In the genomic region with DNA sequence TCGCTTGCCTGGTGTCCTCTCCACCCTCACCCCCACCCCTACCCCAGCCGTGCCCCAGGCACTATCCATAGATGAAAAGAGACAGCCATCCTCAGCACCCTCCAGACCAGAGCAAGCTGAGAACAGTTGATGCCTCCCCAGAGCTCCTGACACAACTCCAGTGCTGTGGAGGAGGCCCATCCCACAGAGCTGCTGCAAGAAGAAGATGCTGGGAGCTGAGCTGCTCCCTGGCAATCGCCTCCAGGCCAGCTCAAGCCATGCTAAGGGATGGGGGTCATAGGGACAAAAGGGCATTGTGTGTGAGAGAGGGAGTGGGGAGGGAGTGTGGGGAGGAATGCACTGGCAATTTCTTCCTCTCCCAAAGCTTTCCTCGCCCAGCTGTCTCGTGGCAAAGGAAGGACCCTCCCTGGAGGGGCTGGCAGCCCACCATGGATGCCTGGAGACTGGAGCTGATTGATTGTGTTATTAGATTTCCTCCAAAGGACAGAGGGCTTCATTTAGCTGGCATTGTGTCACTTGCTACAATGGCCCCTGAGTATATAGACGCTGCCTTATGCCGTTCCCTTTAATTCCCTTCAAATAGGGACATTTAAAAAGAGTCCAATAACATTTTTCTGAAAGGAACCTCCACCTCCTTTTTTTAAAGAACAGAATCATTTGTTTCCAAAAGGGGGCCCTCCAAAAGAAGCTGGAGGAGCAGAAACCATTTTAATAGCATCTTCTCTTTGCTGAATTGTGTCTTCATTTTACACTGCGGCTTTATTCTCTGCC, we compare ENCODE assay signal across 9 cellular contexts.
DNase-seq lines count a peak whose midpoint lies in the region; ATAC-seq and TF ChIP-seq lines count a peak whose summit lies in the region.
"Had no signal": no experiment of that assay in that cellular context is flagged by ENCODE, and none has a peak within 500 bp of the region (broad histone marks: within the 10 kb centered on the region; RNA-seq: fewer than 3 reads in every experiment).

No MANE protein-coding gene starts in this region.

- peaks cover 3% of the 10 kb centered on the region for H3K27me3 Mint-ChIP-seq in T-helper 1 cell treated with Interleukin-12 subunit alpha and Interleukin-12 subunit beta and Interleukin-4 antibody, amounts not matched to agents 30 μg/mL and 1 μg/mL, for 36 hours (ENCODE audit: low read depth)
- H3K27me3 Mint-ChIP-seq in mesothelial cell of epicardium (ENCODE audit: low read depth), result peaks cover 4% of the 10 kb centered on the region

- peak overlapping the region; percentile 49 for H3K4me3 Mint-ChIP-seq in T-helper 1 cell treated with Interleukin-12 subunit alpha and Interleukin-12 subunit beta and Interleukin-4 antibody, amounts not matched to agents 30 μg/mL and 1 μg/mL, for 36 hours
- no peak overlapping the region for H3K4me3 Mint-ChIP-seq in mesothelial cell of epicardium

- peaks cover 5% of the 10 kb centered on the region for H3K36me3 Mint-ChIP-seq in T-helper 1 cell treated with Interleukin-12 subunit alpha and Interleukin-12 subunit beta and Interleukin-4 antibody, amounts not matched to agents 30 μg/mL and 1 μg/mL, for 36 hours (ENCODE audit: low read depth)
- H3K36me3 Mint-ChIP-seq in mesothelial cell of epicardium, result no peaks in the 10 kb centered on the region

- H3K27ac ChIP-seq in colonic mucosa (peak overlapping the region; percentile 43), testis (peak overlapping the region; percentile 62 to 80)
- H3K27ac ChIP-seq: VCaP had no signal

- H3K4me3 ChIP-seq in colonic mucosa (no peak overlapping the region), testis (no peak overlapping the region)

- H3K9me3 ChIP-seq in colonic mucosa, result no peaks in the 10 kb centered on the region
- no peaks in the 10 kb centered on the region for H3K9me3 ChIP-seq in testis

- TF ChIP-seq CTCF in colonic mucosa (IDR thresholded peaks at IDR 0.05) (no peak), mesothelial cell of epicardium (IDR thresholded peaks at IDR 0.05; ENCODE audit: unreplicated experiment) (no peak), testis (IDR thresholded peaks at IDR 0.05) (no peak)

- H3K9me3 Mint-ChIP-seq in T-helper 1 cell treated with Interleukin-12 subunit alpha and Interleukin-12 subunit beta and Interleukin-4 antibody, amounts not matched to agents 30 μg/mL and 1 μg/mL, for 36 hours, result no peaks in the 10 kb centered on the region
- no peaks in the 10 kb centered on the region for H3K9me3 Mint-ChIP-seq in mesothelial cell of epicardium

- H3K4me1 Mint-ChIP-seq in T-helper 1 cell treated with Interleukin-12 subunit alpha and Interleukin-12 subunit beta and Interleukin-4 antibody, amounts not matched to agents 30 μg/mL and 1 μg/mL, for 36 hours (ENCODE audit: low read depth), result peaks cover 68% of the 10 kb centered on the region
- peaks cover 42% of the 10 kb centered on the region for H3K4me1 Mint-ChIP-seq in mesothelial cell of epicardium

- peak overlapping the region; percentile 94 for H3K27ac Mint-ChIP-seq in T-helper 1 cell treated with Interleukin-12 subunit alpha and Interleukin-12 subunit beta and Interleukin-4 antibody, amounts not matched to agents 30 μg/mL and 1 μg/mL, for 36 hours
- peak overlapping the region; percentile 94 for H3K27ac Mint-ChIP-seq in mesothelial cell of epicardium

- H3K27me3 ChIP-seq in colonic mucosa (no peaks in the 10 kb centered on the region), testis (no peaks in the 10 kb centered on the region)

- no peaks in the 10 kb centered on the region for H3K36me3 ChIP-seq in colonic mucosa
- H3K36me3 ChIP-seq in testis (ENCODE audit: low read depth, missing control alignments), result no peaks in the 10 kb centered on the region

- WGBS in testis, 2 donors, result 46 to 67% methylated on average over 6 to 8 of the region's 8 CpGs

- intact Hi-C loops in colonic mucosa (cut with DNase I), result no loop called here
- intact Hi-C loops in testis (cut with DNase I; ENCODE audit: low total_unique reads), result no loop called here

- no peak for TF ChIP-seq POLR2A in testis (IDR thresholded peaks at IDR 0.05)

- DNase-seq in T-helper 1 cell (no peak), colonic mucosa (no peak), mesothelial cell of epicardium (ENCODE audit: low spot score in 2 of 2, unreplicated experiment in 2 of 2) (no peak), testis (peak; percentile 84), HT-29 (ENCODE audit: low spot score) (no peak), NCI-H1694 treated with DMSO at 0.1 percent for 48 hours (lab: John Stamatoyannopoulos, UW) (no peak)

- no peak for ATAC-seq in HG02938 (IDR thresholded peaks at IDR 0.05; ENCODE audit: unreplicated experiment)

- H3K4me1 ChIP-seq in colonic mucosa (no peaks in the 10 kb centered on the region), testis (peaks cover 33% of the 10 kb centered on the region)

- peak overlapping the region in 1 of 2 donors; percentile 23 for H3K9ac ChIP-seq in colonic mucosa (ENCODE audit: low read depth in 2 of 2, low read length in 2 of 2)
